Comparison of ENCODE assay signal across 1 cellular context in genomic region chr1:167416506-167416905, GRCh38.
TF ChIP-seq lines count a peak whose summit lies in the region.

No MANE protein-coding gene starts in this region.

TF ChIP-seq in WTC11, 78 proteins besides CTCF, POLR2A, EP300 and RAD21 (continued from another document):
- TF ChIP-seq ERG (CRISPR knock-in tag; IDR thresholded peaks at IDR 0.05) = no peak
- TF ChIP-seq NR3C1 (CRISPR knock-in tag; conservative IDR thresholded peaks at IDR 0.05; ENCODE audit: low read depth) = no peak
- no peak for TF ChIP-seq ZNF219 (CRISPR knock-in tag; IDR thresholded peaks at IDR 0.05; ENCODE audit: borderline replicate concordance)
- no peak for TF ChIP-seq SP1 (CRISPR knock-in tag; conservative IDR thresholded peaks at IDR 0.05)
